Comparison of ENCODE assay signal across 1 cellular context in the genomic region with DNA sequence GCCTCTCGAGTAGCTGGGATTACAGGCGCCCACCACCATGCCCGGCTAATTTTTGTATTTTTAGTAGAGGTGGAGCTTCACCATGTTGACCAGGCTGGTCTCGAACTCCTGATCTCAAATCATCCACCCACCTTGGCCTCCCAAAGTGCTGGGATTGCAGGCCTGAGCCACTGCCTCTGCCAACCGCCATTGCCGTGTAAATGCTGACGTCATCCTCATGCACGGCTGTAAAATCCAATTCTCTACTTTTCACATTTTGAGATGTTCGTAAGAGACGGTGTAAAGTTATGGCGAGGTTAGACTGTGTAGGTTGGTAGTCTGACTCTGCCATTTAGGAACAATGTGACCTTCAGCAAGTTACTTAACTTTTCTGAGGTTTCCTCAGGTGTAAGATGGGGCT.
A peak's percentile ranks its signal among the peaks of the same experiment; 100 is the strongest.
TF ChIP-seq lines count a peak whose summit lies in the region.

No MANE protein-coding gene starts in this region.

TF ChIP-seq in HepG2, 621 proteins besides CTCF, POLR2A, EP300 and RAD21:
- TF ChIP-seq, protein P1, sequence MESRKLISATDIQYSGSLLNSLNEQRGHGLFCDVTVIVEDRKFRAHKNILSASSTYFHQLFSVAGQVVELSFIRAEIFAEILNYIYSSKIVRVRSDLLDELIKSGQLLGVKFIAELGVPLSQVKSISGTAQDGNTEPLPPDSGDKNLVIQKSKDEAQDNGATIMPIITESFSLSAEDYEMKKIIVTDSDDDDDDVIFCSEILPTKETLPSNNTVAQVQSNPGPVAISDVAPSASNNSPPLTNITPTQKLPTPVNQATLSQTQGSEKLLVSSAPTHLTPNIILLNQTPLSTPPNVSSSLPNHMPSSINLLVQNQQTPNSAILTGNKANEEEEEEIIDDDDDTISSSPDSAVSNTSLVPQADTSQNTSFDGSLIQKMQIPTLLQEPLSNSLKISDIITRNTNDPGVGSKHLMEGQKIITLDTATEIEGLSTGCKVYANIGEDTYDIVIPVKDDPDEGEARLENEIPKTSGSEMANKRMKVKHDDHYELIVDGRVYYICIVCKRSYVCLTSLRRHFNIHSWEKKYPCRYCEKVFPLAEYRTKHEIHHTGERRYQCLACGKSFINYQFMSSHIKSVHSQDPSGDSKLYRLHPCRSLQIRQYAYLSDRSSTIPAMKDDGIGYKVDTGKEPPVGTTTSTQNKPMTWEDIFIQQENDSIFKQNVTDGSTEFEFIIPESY (CRISPR knock-in tag; IDR thresholded peaks at IDR 0.05): peak; percentile 62; the same call in 1 of the 2 replicates
- TF ChIP-seq, protein P2, sequence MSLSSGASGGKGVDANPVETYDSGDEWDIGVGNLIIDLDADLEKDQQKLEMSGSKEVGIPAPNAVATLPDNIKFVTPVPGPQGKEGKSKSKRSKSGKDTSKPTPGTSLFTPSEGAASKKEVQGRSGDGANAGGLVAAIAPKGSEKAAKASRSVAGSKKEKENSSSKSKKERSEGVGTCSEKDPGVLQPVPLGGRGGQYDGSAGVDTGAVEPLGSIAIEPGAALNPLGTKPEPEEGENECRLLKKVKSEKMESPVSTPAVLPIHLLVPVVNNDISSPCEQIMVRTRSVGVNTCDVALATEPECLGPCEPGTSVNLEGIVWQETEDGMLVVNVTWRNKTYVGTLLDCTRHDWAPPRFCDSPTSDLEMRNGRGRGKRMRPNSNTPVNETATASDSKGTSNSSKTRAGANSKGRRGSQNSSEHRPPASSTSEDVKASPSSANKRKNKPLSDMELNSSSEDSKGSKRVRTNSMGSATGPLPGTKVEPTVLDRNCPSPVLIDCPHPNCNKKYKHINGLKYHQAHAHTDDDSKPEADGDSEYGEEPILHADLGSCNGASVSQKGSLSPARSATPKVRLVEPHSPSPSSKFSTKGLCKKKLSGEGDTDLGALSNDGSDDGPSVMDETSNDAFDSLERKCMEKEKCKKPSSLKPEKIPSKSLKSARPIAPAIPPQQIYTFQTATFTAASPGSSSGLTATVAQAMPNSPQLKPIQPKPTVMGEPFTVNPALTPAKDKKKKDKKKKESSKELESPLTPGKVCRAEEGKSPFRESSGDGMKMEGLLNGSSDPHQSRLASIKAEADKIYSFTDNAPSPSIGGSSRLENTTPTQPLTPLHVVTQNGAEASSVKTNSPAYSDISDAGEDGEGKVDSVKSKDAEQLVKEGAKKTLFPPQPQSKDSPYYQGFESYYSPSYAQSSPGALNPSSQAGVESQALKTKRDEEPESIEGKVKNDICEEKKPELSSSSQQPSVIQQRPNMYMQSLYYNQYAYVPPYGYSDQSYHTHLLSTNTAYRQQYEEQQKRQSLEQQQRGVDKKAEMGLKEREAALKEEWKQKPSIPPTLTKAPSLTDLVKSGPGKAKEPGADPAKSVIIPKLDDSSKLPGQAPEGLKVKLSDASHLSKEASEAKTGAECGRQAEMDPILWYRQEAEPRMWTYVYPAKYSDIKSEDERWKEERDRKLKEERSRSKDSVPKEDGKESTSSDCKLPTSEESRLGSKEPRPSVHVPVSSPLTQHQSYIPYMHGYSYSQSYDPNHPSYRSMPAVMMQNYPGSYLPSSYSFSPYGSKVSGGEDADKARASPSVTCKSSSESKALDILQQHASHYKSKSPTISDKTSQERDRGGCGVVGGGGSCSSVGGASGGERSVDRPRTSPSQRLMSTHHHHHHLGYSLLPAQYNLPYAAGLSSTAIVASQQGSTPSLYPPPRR (CRISPR knock-in tag; IDR thresholded peaks at IDR 0.05; ENCODE audit: borderline replicate concordance): no peak
